Comparison of ENCODE assay signal across 10 cellular contexts in genomic region chr9:121107041-121107440, GRCh38. TPM values are rescaled to one million over a fixed set of nuclear protein-coding genes. Genes with fewer than 3 reads are reported as not detected.
A peak's percentile ranks its signal among the peaks of the same experiment; 100 is the strongest.
DNase-seq lines count a peak whose midpoint lies in the region; ATAC-seq lines count a peak whose summit lies in the region.
"Had no signal": no experiment of that assay in that cellular context is flagged by ENCODE, and none has a peak within 500 bp of the region (broad histone marks: within the 10 kb centered on the region; RNA-seq: fewer than 3 reads in every experiment).

No MANE protein-coding gene starts in this region.

- H3K36me3 Mint-ChIP-seq in CD4-positive, alpha-beta memory T cell: peaks cover 17 to 20% of the 10 kb centered on the region in 2 donors
- H3K36me3 Mint-ChIP-seq in activated T-helper 2 cell treated with anti-CD3 and anti-CD28 coated beads, Interferon-gamma antibody, Interleukin-2, Interleukin-4, amounts not matched to agents 10 μg/mL and 5 μg/mL and 100 μg/mL, durations not matched to agents 14 hours and 24 hours and 36 hours (ENCODE audit: low read depth): peaks cover 73% of the 10 kb centered on the region

- peak in 4 of 5 donors; percentile 37 to 48 (median 42) for DNase-seq in CD4-positive, alpha-beta memory T cell
- peak; percentile 15 for DNase-seq in H7
- peak; percentile 5 to 47 for DNase-seq in SW 1271 (lab: John Stamatoyannopoulos, UW)
- DNase-seq in iPS-NIHi11 (ENCODE audit: low spot score): peak; percentile 23
- no peak for DNase-seq in superior temporal gyrus (ENCODE audit: extremely low spot score)
- DNase-seq in activated T-helper 2 cell treated with anti-CD3 and anti-CD28 coated beads, Interferon-gamma antibody, Interleukin-2, Interleukin-4, amounts not matched to agents 10 μg/mL and 5 μg/mL and 100 μg/mL, durations not matched to agents 14 hours and 24 hours and 36 hours (ENCODE audit: low spot score): no peak
- DNase-seq in NCI-H345 treated with DMSO at 0.1 percent for 48 hours (lab: John Stamatoyannopoulos, UW; ENCODE audit: unreplicated experiment): no peak
- DNase-seq: heart right ventricle, NCI-H69 had no signal

- H3K4me1 ChIP-seq in CD4-positive, alpha-beta memory T cell (ENCODE audit: insufficient read depth, low read length): no peaks in the 10 kb centered on the region

- H3K27ac Mint-ChIP-seq in CD4-positive, alpha-beta memory T cell: peak overlapping the region in 6 of 7 donors; percentile 9 to 80 (median 44)
- H3K27ac Mint-ChIP-seq in activated T-helper 2 cell treated with anti-CD3 and anti-CD28 coated beads, Interferon-gamma antibody, Interleukin-2, Interleukin-4, amounts not matched to agents 10 μg/mL and 5 μg/mL and 100 μg/mL, durations not matched to agents 14 hours and 24 hours and 36 hours: no peak overlapping the region

- no peaks in the 10 kb centered on the region for H3K36me3 ChIP-seq in CD4-positive, alpha-beta memory T cell (ENCODE audit: insufficient read depth, low read length)
- H3K36me3 ChIP-seq in H7 (replicated peaks; ENCODE audit: control insufficient read depth, insufficient read depth, low read length): no peaks in the 10 kb centered on the region

- H3K4me3 ChIP-seq in CD4-positive, alpha-beta memory T cell (ENCODE audit: low read length in 2 of 2): no peak overlapping the region
- H3K4me3 ChIP-seq in H7 (ENCODE audit: insufficient read depth, low read depth, low read length): no peak overlapping the region
- H3K4me3 ChIP-seq: heart right ventricle had no signal

- peaks cover 0 to 7% (median 0%) of the 10 kb centered on the region in 8 donors for H3K9me3 Mint-ChIP-seq in CD4-positive, alpha-beta memory T cell
- H3K9me3 Mint-ChIP-seq in activated T-helper 2 cell treated with anti-CD3 and anti-CD28 coated beads, Interferon-gamma antibody, Interleukin-2, Interleukin-4, amounts not matched to agents 10 μg/mL and 5 μg/mL and 100 μg/mL, durations not matched to agents 14 hours and 24 hours and 36 hours: peaks cover 7% of the 10 kb centered on the region

- intact Hi-C loops in CD4-positive, alpha-beta memory T cell (cut with micrococcal nuclease): loop anchor here (2.0 to 5.0 kb wide), 4 partner anchors 26 to 294 kb away; no protein-coding TSS in a partner anchor
- intact Hi-C loops in activated T-helper 2 cell treated with anti-CD3 and anti-CD28 coated beads, Interferon-gamma antibody, Interleukin-2, Interleukin-4, amounts not matched to agents 10 μg/mL and 5 μg/mL and 100 μg/mL, durations not matched to agents 14 hours and 24 hours and 36 hours (cut with micrococcal nuclease): no loop called here

- H3K27ac ChIP-seq in CD4-positive, alpha-beta memory T cell (ENCODE audit: low read depth, low read length): no peak overlapping the region
- H3K27ac ChIP-seq: heart right ventricle had no signal

- CTCF ChIA-PET in CD4-positive, alpha-beta memory T cell (lab: Charles Lee; ENCODE audit: partially characterized antibody): interaction anchor here (1.1 to 2.7 kb wide), 6 partner anchors 11 to 54 kb away, joined by 3 to 14 read pairs (median 6); no protein-coding TSS in a partner anchor

- ATAC-seq in HG03439 (IDR thresholded peaks at IDR 0.05; ENCODE audit: unreplicated experiment): no peak
- ATAC-seq: heart right ventricle had no signal

- no peaks in the 10 kb centered on the region for H3K9me3 ChIP-seq in CD4-positive, alpha-beta memory T cell (ENCODE audit: control insufficient read depth in 1 of 2, low read length in 2 of 2)

- no peak overlapping the region for H3K4me3 Mint-ChIP-seq in CD4-positive, alpha-beta memory T cell
- no peak overlapping the region for H3K4me3 Mint-ChIP-seq in activated T-helper 2 cell treated with anti-CD3 and anti-CD28 coated beads, Interferon-gamma antibody, Interleukin-2, Interleukin-4, amounts not matched to agents 10 μg/mL and 5 μg/mL and 100 μg/mL, durations not matched to agents 14 hours and 24 hours and 36 hours (ENCODE audit: low read depth)

- no peaks in the 10 kb centered on the region for H3K27me3 ChIP-seq in CD4-positive, alpha-beta memory T cell (ENCODE audit: insufficient read depth, low read length)
- no peaks in the 10 kb centered on the region for H3K27me3 ChIP-seq in H7 (ENCODE audit: control insufficient read depth, insufficient read depth, low read length)
- H3K27me3 ChIP-seq: heart right ventricle had no signal

- peaks cover 20 to 37% (median 22%) of the 10 kb centered on the region in 4 donors for H3K4me1 Mint-ChIP-seq in CD4-positive, alpha-beta memory T cell
- H3K4me1 Mint-ChIP-seq in activated T-helper 2 cell treated with anti-CD3 and anti-CD28 coated beads, Interferon-gamma antibody, Interleukin-2, Interleukin-4, amounts not matched to agents 10 μg/mL and 5 μg/mL and 100 μg/mL, durations not matched to agents 14 hours and 24 hours and 36 hours (ENCODE audit: low read depth): peaks cover 26% of the 10 kb centered on the region

- no peaks in the 10 kb centered on the region for H3K27me3 Mint-ChIP-seq in CD4-positive, alpha-beta memory T cell
- no peaks in the 10 kb centered on the region for H3K27me3 Mint-ChIP-seq in activated T-helper 2 cell treated with anti-CD3 and anti-CD28 coated beads, Interferon-gamma antibody, Interleukin-2, Interleukin-4, amounts not matched to agents 10 μg/mL and 5 μg/mL and 100 μg/mL, durations not matched to agents 14 hours and 24 hours and 36 hours (ENCODE audit: low read depth)

- POLR2A ChIA-PET in CD4-positive, alpha-beta memory T cell (lab: Charles Lee; ENCODE audit: partially characterized antibody): interaction anchor here (0.8 to 1.6 kb wide), 3 partner anchors 15 to 216 kb away, joined by 3 to 6 read pairs (median 4); no protein-coding TSS in a partner anchor

RNA-seq across cellular contexts. Expression of gene CNTRL, which starts 32.3 kb away (rescaled TPM):
- total RNA-seq in CD4-positive, alpha-beta memory T cell: 100 to 1,000 TPM; 119 to 122 TPM
- polyA plus RNA-seq in CD4-positive, alpha-beta memory T cell: 10 to 100 TPM in 1 of 2 donors, 1 to 10 TPM in 1; 1.5 to 38.0 TPM
- 9.3 and 16.3 TPM in 2 replicates for total RNA-seq in H7 (2014; rRNA removed; shearing (Covaris generic))
- total RNA-seq in activated T-helper 2 cell treated with anti-CD3 and anti-CD28 coated beads, Interferon-gamma antibody, Interleukin-2, Interleukin-4, amounts not matched to agents 10 μg/mL and 5 μg/mL and 100 μg/mL, durations not matched to agents 14 hours and 24 hours and 36 hours: 67.6 and 68.4 TPM in 2 replicates

RNA-seq across cellular contexts. Expression of gene C5, which starts 57.0 kb away (rescaled TPM):
- total RNA-seq in CD4-positive, alpha-beta memory T cell: 1 to 10 TPM; 1.9 to 3.2 TPM
- under 1 TPM; 0.28 to 0.66 TPM for polyA plus RNA-seq in CD4-positive, alpha-beta memory T cell
- total RNA-seq in H7 (2014; rRNA removed; shearing (Covaris generic)): 0.59 and 1.0 TPM in 2 replicates
- 0.82 and 1.8 TPM in 2 replicates for total RNA-seq in activated T-helper 2 cell treated with anti-CD3 and anti-CD28 coated beads, Interferon-gamma antibody, Interleukin-2, Interleukin-4, amounts not matched to agents 10 μg/mL and 5 μg/mL and 100 μg/mL, durations not matched to agents 14 hours and 24 hours and 36 hours

Comparison
In these comparisons a context has a peak if more than half of its experiments do, and no peak if none do; other contexts are left out.
1. DNase-seq: peak in CD4-positive, alpha-beta memory T cell (4 of 5), H7 (single experiment), SW 1271 (2 of 2) and iPS-NIHi11 (single experiment); none in superior temporal gyrus (single experiment), activated T-helper 2 cell treated with anti-CD3 and anti-CD28 coated beads, Interferon-gamma antibody, Interleukin-2, Interleukin-4, amounts not matched to agents 10 μg/mL and 5 μg/mL and 100 μg/mL, durations not matched to agents 14 hours and 24 hours and 36 hours (single experiment) and NCI-H345 treated with DMSO at 0.1 percent for 48 hours (single experiment).